ENCODE assay signal across 8 cellular contexts in the genomic region with DNA sequence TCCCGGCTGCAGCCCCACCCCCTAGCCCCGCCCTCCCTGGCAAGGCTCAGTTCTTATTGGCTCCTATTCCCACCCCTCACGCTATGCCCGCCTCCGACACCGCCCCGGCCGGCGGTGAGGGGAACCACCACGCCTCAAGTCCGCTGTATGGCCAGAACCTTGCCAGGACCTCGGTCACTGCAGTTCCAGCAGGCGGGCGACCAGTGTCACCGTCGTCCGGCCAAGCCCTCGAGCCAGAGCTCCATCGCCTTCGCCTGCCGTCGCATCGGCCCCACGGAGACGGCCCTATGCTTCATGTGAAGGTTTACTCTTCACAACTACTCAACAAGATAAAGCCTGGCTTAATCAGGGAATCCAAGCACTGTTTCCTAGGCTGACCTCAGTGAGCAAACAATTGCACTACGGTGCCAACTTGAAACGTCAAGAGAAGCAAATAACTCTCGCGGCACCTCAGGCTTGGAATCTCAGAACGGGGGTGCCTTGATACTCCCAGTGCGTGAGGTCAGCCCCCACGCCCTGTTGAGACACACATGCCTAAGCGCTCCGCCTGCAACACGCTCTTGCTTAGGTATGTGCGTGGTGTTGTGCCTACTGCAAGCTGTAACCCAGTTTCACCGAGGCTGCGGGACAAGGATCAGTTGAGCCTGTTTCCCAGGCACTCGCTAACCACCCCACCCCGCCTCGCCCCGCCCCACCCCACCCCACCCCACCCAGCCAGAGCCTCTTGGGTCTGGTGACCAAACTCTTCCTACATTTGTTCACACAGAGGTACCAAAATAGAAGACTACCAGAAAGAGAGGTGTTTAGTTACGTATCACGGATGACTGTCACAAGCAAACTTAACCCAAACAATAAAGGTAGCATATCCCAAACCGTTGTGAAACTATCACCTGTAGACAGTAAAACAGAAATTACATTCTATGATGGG. TPM values are rescaled to one million over a fixed set of nuclear protein-coding genes. Genes with fewer than 3 reads are reported as not detected.
DNase-seq lines count a peak whose midpoint lies in the region; ATAC-seq and TF ChIP-seq lines count a peak whose summit lies in the region.

No MANE protein-coding gene starts in this region.

- H3K36me3 ChIP-seq in HAP-1 (replicated peaks) (no peaks in the 10 kb centered on the region), MG63 (no peaks in the 10 kb centered on the region), adrenal gland (replicated peaks in 1 of 2) (no peaks in the 10 kb centered on the region), heart right ventricle (no peaks in the 10 kb centered on the region), transverse colon (no peaks in the 10 kb centered on the region)

- TF ChIP-seq CTCF in adrenal gland (IDR thresholded peaks at IDR 0.05): peak in 5 of 6 experiments; percentile 18 to 44 (median 24)
- TF ChIP-seq CTCF in heart right ventricle (IDR thresholded peaks at IDR 0.05): peak in 8 of 9 donors; percentile 7 to 38 (median 28)
- TF ChIP-seq CTCF in transverse colon (IDR thresholded peaks at IDR 0.05): peak in 3 of 5 experiments; percentile 29 to 39 (median 33)

- WGBS in adrenal gland, 4 donors: 5 to 17% (median 11%) methylated on average over 11 to 45 of the region's 45 CpGs
- WGBS in heart right ventricle, 2 donors: 3 to 4% methylated on average over 44 to 45 of the region's 45 CpGs
- 5 to 33% methylated on average over 3 to 37 of the region's 45 CpGs for WGBS in transverse colon (ENCODE audit: low coverage in 1 of 2), 2 donors

- ATAC-seq in heart right ventricle: peak; percentile 99 to 100 (median 100)

- TF ChIP-seq POLR2A in adrenal gland (IDR thresholded peaks at IDR 0.05) (peak in 1 of 2 donors; percentile 90), transverse colon (IDR thresholded peaks at IDR 0.05) (peak; percentile 65)

- DNase-seq in GM03348 (ENCODE audit: low spot score) (peak; percentile 99), HAP-1 (ENCODE audit: low spot score in 2 of 2) (peak; percentile 86 to 97), MG63 (peak; percentile 91), SW 1271 (lab: John Stamatoyannopoulos, UW) (peak; percentile 60 to 77), adrenal gland (peak; percentile 95 to 97 (median 96)), heart right ventricle (peak; percentile 96), pons (ENCODE audit: low spot score) (peak; percentile 92), transverse colon (peak; percentile 96)

- TF ChIP-seq EP300 in transverse colon (IDR thresholded peaks at IDR 0.05; ENCODE audit: low read depth): no peak

- peak overlapping the region; percentile 69 for H3K4me3 ChIP-seq in HAP-1
- H3K4me3 ChIP-seq in MG63: peak overlapping the region; percentile 63
- peak overlapping the region; percentile 5 to 62 (median 35) for H3K4me3 ChIP-seq in adrenal gland
- H3K4me3 ChIP-seq in heart right ventricle: peak overlapping the region; percentile 57 to 93 (median 83)
- peak overlapping the region; percentile 46 to 73 (median 54) for H3K4me3 ChIP-seq in transverse colon

- H3K4me1 ChIP-seq in HAP-1 (peaks cover 6% of the 10 kb centered on the region), adrenal gland (replicated peaks in 1 of 2) (peaks cover 5 to 7% of the 10 kb centered on the region in 2 donors), heart right ventricle (peaks cover 0 to 19% (median 9%) of the 10 kb centered on the region in 9 donors), transverse colon (peaks cover 0 to 16% (median 5%) of the 10 kb centered on the region in 4 donors)

- H3K27me3 ChIP-seq in HAP-1 (ENCODE audit: low read depth): 0 out of 2 replicates have a peak, but pooled peaks cover 3% of the 10 kb centered on the region
- H3K27me3 ChIP-seq in MG63: no peaks in the 10 kb centered on the region; the same call in 1 of the 2 replicates
- no peaks in the 10 kb centered on the region for H3K27me3 ChIP-seq in adrenal gland
- H3K27me3 ChIP-seq in heart right ventricle: peaks cover 0 to 4% (median 0%) of the 10 kb centered on the region in 7 donors
- no peaks in the 10 kb centered on the region for H3K27me3 ChIP-seq in transverse colon

- H3K9me3 ChIP-seq in HAP-1: no peaks in the 10 kb centered on the region
- no peaks in the 10 kb centered on the region for H3K9me3 ChIP-seq in MG63
- H3K9me3 ChIP-seq in adrenal gland (replicated peaks in 1 of 3): no peaks in the 10 kb centered on the region
- no peaks in the 10 kb centered on the region for H3K9me3 ChIP-seq in heart right ventricle
- no peaks in the 10 kb centered on the region for H3K9me3 ChIP-seq in transverse colon

- in situ Hi-C loops in HAP-1 (cut with MboI; ENCODE audit: low sequenced_read_pairs): no loop called here
- in situ Hi-C loops in transverse colon (cut with MboI; ENCODE audit: low pct_ligation_motif_present in 1 of 4, low pct_unique_long_range_greater_than_20kb in 1 of 4, low sequenced_read_pairs in 3 of 4): no loop called here

- intact Hi-C loops in adrenal gland (cut with DNase I): no loop called here
- intact Hi-C loops in heart right ventricle (cut with DNase I): loop anchor here in 5 of 10 donors (2.0 to 10.0 kb wide), 5 partner anchors 86 to 326 kb away; partner anchors contain the start of genes BCAS2 (in 3 of the 5) and CSDE1 (in 1 of the 5)
- intact Hi-C loops in transverse colon (cut with DNase I; ENCODE audit: low total_unique reads): no loop called here

- peak overlapping the region in 4 of 5 donors; percentile 5 to 90 (median 64) for H3K27ac ChIP-seq in adrenal gland
- peak overlapping the region in 9 of 10 donors; percentile 44 to 85 (median 79) for H3K27ac ChIP-seq in heart right ventricle
- H3K27ac ChIP-seq in transverse colon: peak overlapping the region; percentile 76 to 85 (median 81)

RNA-seq across cellular contexts. Expression of gene DENND2C, which starts 0.5 kb away (rescaled TPM):
- 1.7 and 1.8 TPM in 2 replicates for total RNA-seq in MG63 (2014; rRNA removed; shearing (Covaris generic); ENCODE audit: low replicate concordance)
- 1 to 10 TPM in 7 of 8 donors, under 1 TPM in 1; 0.91 to 4.2 (median 2.1) TPM for total RNA-seq in adrenal gland
- 1 to 10 TPM; 1.4 TPM for polyA plus RNA-seq in adrenal gland
- 1 to 10 TPM; 2.8 to 5.2 (median 3.5) TPM for total RNA-seq in heart right ventricle
- polyA plus RNA-seq in heart right ventricle: 1 to 10 TPM; 1.3 to 2.9 TPM
- 1 to 10 TPM in 3 of 4 donors, under 1 TPM in 1; 0.80 to 2.5 (median 1.4) TPM for total RNA-seq in transverse colon

RNA-seq across cellular contexts. Expression of gene AMPD1, which starts 25.0 kb away (rescaled TPM):
- total RNA-seq in MG63 (2014; rRNA removed; shearing (Covaris generic); ENCODE audit: low replicate concordance): not detected in 2 replicates
- total RNA-seq in adrenal gland (not detected), heart right ventricle (under 1 TPM in 1 of 10 donors, not detected in 9; 0.59 TPM), transverse colon (1 to 10 TPM in 2 of 4 donors, under 1 TPM in 1, not detected in 1; 0.82 to 3.2 (median 1.9) TPM)
- polyA plus RNA-seq in adrenal gland (under 1 TPM in 2 of 3 donors, not detected in 1; 0.24 to 0.29 TPM), heart right ventricle (not detected)

RNA-seq across cellular contexts. Expression of gene NRAS, which starts 46.2 kb away (rescaled TPM):
- 77.3 and 111 TPM in 2 replicates for total RNA-seq in MG63 (2014; rRNA removed; shearing (Covaris generic); ENCODE audit: low replicate concordance)
- total RNA-seq in adrenal gland (10 to 100 TPM; 12.5 to 23.3 (median 18.7) TPM), heart right ventricle (10 to 100 TPM in 2 of 10 donors, 1 to 10 TPM in 8; 6.2 to 17.2 (median 8.6) TPM), transverse colon (10 to 100 TPM; 14.5 to 56.3 (median 44.6) TPM)
- polyA plus RNA-seq in adrenal gland (10 to 100 TPM in 2 of 3 donors, 1 to 10 TPM in 1; 5.8 to 26.5 (median 10.1) TPM), heart right ventricle (10 to 100 TPM in 1 of 2 donors, 1 to 10 TPM in 1; 6.2 to 10.0 TPM)

Comparison
In these comparisons a context has a peak if more than half of its experiments do, and no peak if none do; other contexts are left out.
1. Peak in every context shown above with its lines: DNase-seq, ATAC-seq, H3K4me3 ChIP-seq and H3K27ac ChIP-seq.